ENCODE assay signal across 9 cellular contexts in the genomic region with DNA sequence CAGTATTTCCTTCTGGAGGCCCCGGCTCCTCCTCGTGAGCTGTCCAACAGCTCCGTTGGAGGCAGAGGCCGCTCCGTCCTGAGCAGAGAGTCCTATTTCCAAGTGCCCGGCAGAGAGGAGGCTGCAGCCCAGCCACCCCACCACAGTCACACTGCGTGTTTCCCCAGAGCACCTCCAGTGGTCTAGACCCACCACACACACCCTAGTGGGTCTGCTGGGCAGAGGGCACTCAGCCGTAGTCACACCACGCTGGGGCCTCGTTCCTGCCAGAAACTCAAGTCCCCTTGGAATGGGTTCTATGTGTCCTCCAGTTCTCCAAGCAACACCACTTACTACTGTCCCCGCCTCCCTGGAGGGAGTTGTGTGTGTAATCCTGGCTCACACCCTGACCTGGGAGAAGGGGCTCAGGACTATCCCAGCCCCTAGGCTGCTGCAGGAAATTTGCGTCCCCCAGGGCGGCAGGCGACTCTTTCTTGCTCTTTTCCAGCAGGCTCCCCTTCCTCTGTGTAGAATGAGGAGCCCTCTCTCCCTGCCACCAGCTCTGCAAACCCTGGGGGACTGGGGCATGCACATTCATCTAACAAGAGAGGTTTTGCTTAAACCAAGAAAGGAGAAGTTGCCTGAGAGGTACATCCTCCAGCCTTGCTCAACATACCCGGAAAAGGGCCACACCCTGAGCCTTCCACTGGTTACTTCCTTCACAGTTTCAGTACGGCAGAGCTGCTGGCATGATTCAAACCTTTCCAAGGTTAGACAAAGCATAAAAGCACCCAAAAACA.
DNase-seq lines count a peak whose midpoint lies in the region; ATAC-seq and TF ChIP-seq lines count a peak whose summit lies in the region.
"Had no signal": no experiment of that assay in that cellular context is flagged by ENCODE, and none has a peak within 500 bp of the region (broad histone marks: within the 10 kb centered on the region; RNA-seq: fewer than 3 reads in every experiment).

No MANE protein-coding gene starts in this region.

- no peak for TF ChIP-seq CTCF in IMR-90 (conservative IDR thresholded peaks at IDR 0.05; ENCODE audit: low read depth, low read length)
- no peak for TF ChIP-seq CTCF in gastrocnemius medialis (IDR thresholded peaks at IDR 0.05 in 4 of 5, conservative IDR thresholded peaks at IDR 0.05 in 1 of 5)

- POLR2A ChIA-PET in IMR-90 (lab: Charles Lee; ENCODE audit: unreplicated experiment): no interaction called here
- POLR2A ChIA-PET in T-cell (lab: Charles Lee): interaction anchor here in 1 of 2 donors (0.6 kb wide), 1 partner anchor 530 kb away, joined by 3 read pairs; no protein-coding TSS in a partner anchor

- WGBS in IMR-90 (ENCODE audit: extremely low coverage in 2 of 2, insufficient read length in 1 of 2), 2 experiments: 75% methylated on average over 4 of the region's 16 CpGs; no CpG with 5 or more reads in 1 of the 2 experiments

- TF ChIP-seq RAD21 in IMR-90 (IDR thresholded peaks at IDR 0.05; ENCODE audit: low read length): no peak

- dilution Hi-C loops in IMR-90 (cut with HindIII; ENCODE audit: low sequenced_read_pairs, unreplicated experiment): no loop called here

- H3K9ac ChIP-seq in IMR-90 (ENCODE audit: low read depth, low read length): no peak overlapping the region

- H2AK5ac ChIP-seq in IMR-90 (ENCODE audit: low read depth, low read length): no peak overlapping the region

- peaks cover 0 to 5% (median 0%) of the 10 kb centered on the region in 3 donors for H3K9me3 Mint-ChIP-seq in T-cell

- H2BK20ac ChIP-seq in IMR-90 (ENCODE audit: low read depth, low read length): no peak overlapping the region

- no peaks in the 10 kb centered on the region for H3K27me3 Mint-ChIP-seq in T-cell

- H3K36me3 ChIP-seq in IMR-90 (ENCODE audit: control insufficient read depth, insufficient read depth, low read length) (no peaks in the 10 kb centered on the region), gastrocnemius medialis (no peaks in the 10 kb centered on the region)

- intact Hi-C loops in IMR-90 (cut with micrococcal nuclease) (no loop called here), gastrocnemius medialis (cut with DNase I; ENCODE audit: low total_unique reads) (no loop called here)

- CTCF ChIA-PET in IMR-90 (lab: Yijun Ruan, JAX) (no interaction called here), T-cell (lab: Charles Lee) (no interaction called here)

- H2AFZ ChIP-seq in IMR-90 (replicated peaks; ENCODE audit: low read length, poor library complexity): no peak overlapping the region

- H3K9me1 ChIP-seq in IMR-90 (ENCODE audit: insufficient read depth, low read length): no peaks in the 10 kb centered on the region

- H4K91ac ChIP-seq in IMR-90 (ENCODE audit: insufficient read depth, low read depth, low read length): no peak overlapping the region

- H4K5ac ChIP-seq in IMR-90 (ENCODE audit: low read depth, low read length): no peak overlapping the region

- H2BK5ac ChIP-seq in IMR-90 (ENCODE audit: low read depth, low read length, poor library complexity, severe bottlenecking): no peak overlapping the region

- H3K4me3 ChIP-seq in IMR-90 (ENCODE audit: insufficient read depth, low read depth, low read length) (no peak overlapping the region), gastrocnemius medialis (no peak overlapping the region)

- H3K14ac ChIP-seq in IMR-90 (replicated peaks; ENCODE audit: low read depth, low read length): no peak overlapping the region

- peak overlapping the region; percentile 42 for H2AK9ac ChIP-seq in IMR-90 (replicated peaks; ENCODE audit: low read depth, low read length, poor library complexity)

- H3K56ac ChIP-seq in IMR-90 (ENCODE audit: extremely low read depth, insufficient read depth, low read length): no peak overlapping the region

- H4K8ac ChIP-seq in IMR-90 (ENCODE audit: low read depth in 2 of 2, low read length in 2 of 2): no peak overlapping the region

- peak overlapping the region; percentile 66 to 94 for H3K27ac Mint-ChIP-seq in T-cell

- H3K27me3 ChIP-seq in IMR-90 (ENCODE audit: control insufficient read depth, insufficient read depth, low read length) (no peaks in the 10 kb centered on the region), gastrocnemius medialis (no peaks in the 10 kb centered on the region)

- BruUV-seq in IMR-90 (replicated peaks; lab: Mats Ljungman, UMichigan): no TSS peak

- no peaks in the 10 kb centered on the region for H4K20me1 ChIP-seq in IMR-90 (ENCODE audit: insufficient read depth, low read length)

- no peak overlapping the region for H2BK15ac ChIP-seq in IMR-90 (ENCODE audit: low read depth, low read length)

- no peak overlapping the region for H2BK120ac ChIP-seq in IMR-90 (ENCODE audit: low read depth, low read length)

- H3K4me1 ChIP-seq in IMR-90 (ENCODE audit: control insufficient read depth, insufficient read depth, low read length) (no peaks in the 10 kb centered on the region), gastrocnemius medialis (no peaks in the 10 kb centered on the region)

- TF ChIP-seq POLR2A in IMR-90 (IDR thresholded peaks at IDR 0.05; ENCODE audit: low read depth, low read length): no peak
- TF ChIP-seq POLR2A in gastrocnemius medialis (IDR thresholded peaks at IDR 0.05): no peak

- no peaks in the 10 kb centered on the region for H3K36me3 Mint-ChIP-seq in T-cell

- no peak overlapping the region for H3K4me2 ChIP-seq in IMR-90 (ENCODE audit: low read depth, low read length)

- H3K18ac ChIP-seq in IMR-90 (ENCODE audit: low read depth, low read length): no peak overlapping the region

- no peak overlapping the region for H3K27ac ChIP-seq in IMR-90 (ENCODE audit: insufficient read depth, low read length)
- H3K27ac ChIP-seq in gastrocnemius medialis: no peak overlapping the region

- H3K4me1 Mint-ChIP-seq in T-cell: peaks cover 14 to 25% (median 17%) of the 10 kb centered on the region in 3 donors

- DNase-seq in IMR-90 (no peak), T-cell (peak in 15 of 34 experiments; percentile 8 to 50 (median 23)), germinal center (ENCODE audit: low spot score) (peak; percentile 19), gastrocnemius medialis (peak in 1 of 2 donors; percentile 39), iPS-NIHi11 (ENCODE audit: low spot score) (no peak), NCI-H748 treated with DMSO at 0.1 percent for 48 hours (lab: John Stamatoyannopoulos, UW) (no peak)
- DNase-seq: NCI-H1048 had no signal

- ATAC-seq in IMR-90 (ENCODE audit: low read depth): no peak
- peak; percentile 62 to 89 (median 70) for ATAC-seq in T-cell (replicated peaks in 1 of 4)
- peak; percentile 42 to 61 for ATAC-seq in gastrocnemius medialis
- ATAC-seq in GM18517 (IDR thresholded peaks at IDR 0.05; ENCODE audit: unreplicated experiment): no peak
- no peak for ATAC-seq in GM19328 (IDR thresholded peaks at IDR 0.05; ENCODE audit: unreplicated experiment)

- in situ Hi-C loops in IMR-90 (cut with MboI; ENCODE audit: low sequenced_read_pairs): no loop called here
- in situ Hi-C loops in gastrocnemius medialis (cut with MboI; ENCODE audit: low sequenced_read_pairs in 4 of 4): no loop called here

- no peak overlapping the region for H3K23ac ChIP-seq in IMR-90 (ENCODE audit: low read depth, low read length)

- peak overlapping the region in 2 of 3 donors; percentile 7 to 58 for H3K4me3 Mint-ChIP-seq in T-cell

- H3K79me1 ChIP-seq in IMR-90 (ENCODE audit: low read depth in 1 of 2, low read length in 2 of 2): no peaks in the 10 kb centered on the region

- H3K9me3 ChIP-seq in IMR-90 (ENCODE audit: control insufficient read depth, insufficient read depth, low read length): peaks cover 2% of the 10 kb centered on the region; the same call in 1 of the 2 replicates
- H3K9me3 ChIP-seq in gastrocnemius medialis: no peaks in the 10 kb centered on the region

- no peak overlapping the region for H3K4ac ChIP-seq in IMR-90 (ENCODE audit: low read depth, low read length)

TF ChIP-seq in IMR-90, 13 proteins besides CTCF, POLR2A, EP300 and RAD21:
- TF ChIP-seq MXI1 (IDR thresholded peaks at IDR 0.05; ENCODE audit: borderline replicate concordance, low read depth, low read length) (no peak), USF2 (IDR thresholded peaks at IDR 0.05; ENCODE audit: low read depth, low read length) (no peak), BHLHE40 (IDR thresholded peaks at IDR 0.05; ENCODE audit: low read depth, low read length) (no peak), RFX5 (IDR thresholded peaks at IDR 0.05; ENCODE audit: low read depth, low read length) (no peak), MAFK (IDR thresholded peaks at IDR 0.05; ENCODE audit: low read depth, low read length) (no peak), FOS (IDR thresholded peaks at IDR 0.05; ENCODE audit: low read depth, low read length) (no peak), RCOR1 (IDR thresholded peaks at IDR 0.05; ENCODE audit: insufficient replicate concordance, low read length) (no peak), NFE2L2 (IDR thresholded peaks at IDR 0.05; ENCODE audit: low read depth, low read length) (no peak), SMC3 (IDR thresholded peaks at IDR 0.05; ENCODE audit: low read depth, low read length) (no peak)
- TF ChIP-seq, protein P1, sequence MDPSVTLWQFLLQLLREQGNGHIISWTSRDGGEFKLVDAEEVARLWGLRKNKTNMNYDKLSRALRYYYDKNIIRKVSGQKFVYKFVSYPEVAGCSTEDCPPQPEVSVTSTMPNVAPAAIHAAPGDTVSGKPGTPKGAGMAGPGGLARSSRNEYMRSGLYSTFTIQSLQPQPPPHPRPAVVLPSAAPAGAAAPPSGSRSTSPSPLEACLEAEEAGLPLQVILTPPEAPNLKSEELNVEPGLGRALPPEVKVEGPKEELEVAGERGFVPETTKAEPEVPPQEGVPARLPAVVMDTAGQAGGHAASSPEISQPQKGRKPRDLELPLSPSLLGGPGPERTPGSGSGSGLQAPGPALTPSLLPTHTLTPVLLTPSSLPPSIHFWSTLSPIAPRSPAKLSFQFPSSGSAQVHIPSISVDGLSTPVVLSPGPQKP (IDR thresholded peaks at IDR 0.05; ENCODE audit: borderline replicate concordance, low read depth, low read length): no peak

Comparison
In these comparisons a context has a peak if more than half of its experiments do, and no peak if none do; other contexts are left out.
1. ATAC-seq: peak in T-cell (4 of 4) and gastrocnemius medialis (2 of 2); none in IMR-90 (single experiment), GM18517 (single experiment) and GM19328 (single experiment).